Comparison of ENCODE assay signal across 16 cellular contexts in the genomic region with DNA sequence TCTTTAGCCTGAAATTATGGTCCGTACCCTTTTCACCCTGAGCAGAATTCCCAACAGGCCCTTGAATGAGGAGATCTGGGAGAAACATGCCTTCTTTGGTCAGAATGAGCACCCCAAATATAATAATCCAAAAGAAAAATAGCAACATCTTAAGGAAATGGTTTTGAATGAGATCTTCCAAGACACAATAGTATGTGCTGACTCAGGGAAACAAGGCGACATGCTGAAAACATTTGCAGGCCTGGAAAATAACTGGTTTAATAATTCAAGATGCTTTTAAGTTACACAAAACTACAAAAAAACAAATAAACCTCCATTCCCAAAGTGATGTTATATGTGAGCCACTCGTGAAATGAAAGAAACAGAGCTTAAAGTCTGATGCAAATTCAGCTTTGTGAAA.
DNase-seq lines count a peak whose midpoint lies in the region; ATAC-seq and TF ChIP-seq lines count a peak whose summit lies in the region.
"Had no signal": no experiment of that assay in that cellular context is flagged by ENCODE, and none has a peak within 500 bp of the region (broad histone marks: within the 10 kb centered on the region; RNA-seq: fewer than 3 reads in every experiment).

No MANE protein-coding gene starts in this region.

- peaks cover 16% of the 10 kb centered on the region for H3K4me1 ChIP-seq in GM23338 (ENCODE audit: insufficient read depth)
- H3K4me1 ChIP-seq in uterus = peaks cover 0 to 17% of the 10 kb centered on the region in 2 donors

- no peaks in the 10 kb centered on the region for H3K79me2 ChIP-seq in GM23338 (replicated peaks; ENCODE audit: insufficient read depth)

- H3K36me3 Mint-ChIP-seq in GM23338 (ENCODE audit: low read depth) (no peaks in the 10 kb centered on the region), mesothelial cell of epicardium (no peaks in the 10 kb centered on the region)

- H3K9me3 Mint-ChIP-seq in GM23338 = no peaks in the 10 kb centered on the region
- H3K9me3 Mint-ChIP-seq in mesothelial cell of epicardium = no peaks in the 10 kb centered on the region
- H3K9me3 Mint-ChIP-seq: H9 had no signal

- H3K4me3 ChIP-seq in GM23338 (no peak overlapping the region), choroid plexus epithelial cell (ENCODE audit: low read depth, low read length) (no peak overlapping the region), uterus (no peak overlapping the region)
- H3K4me3 ChIP-seq: PC-9 had no signal

- no peaks in the 10 kb centered on the region for H3K9me2 ChIP-seq in GM23338 (ENCODE audit: insufficient read depth)

- H3K4me2 ChIP-seq in GM23338 = no peak overlapping the region
- H3K4me2 ChIP-seq: PC-9 had no signal

- intact Hi-C loops in uterus (cut with DNase I; ENCODE audit: low total_unique reads) = no loop called here

- no peak overlapping the region for H3K27ac ChIP-seq in GM23338 (ENCODE audit: low read depth)
- H3K27ac ChIP-seq in uterus = peak overlapping the region; percentile 51 to 71
- H3K27ac ChIP-seq: HL-60, PC-9 had no signal

- H3K36me3 ChIP-seq in GM23338 (ENCODE audit: insufficient read depth) = no peaks in the 10 kb centered on the region
- H3K36me3 ChIP-seq in uterus = no peaks in the 10 kb centered on the region

- H4K20me1 ChIP-seq in GM23338 (replicated peaks; ENCODE audit: insufficient read depth) = no peaks in the 10 kb centered on the region

- H3K27me3 ChIP-seq in GM23338 (ENCODE audit: insufficient read depth) (no peaks in the 10 kb centered on the region), uterus (no peaks in the 10 kb centered on the region)

- peaks cover 2% of the 10 kb centered on the region for H3K27me3 Mint-ChIP-seq in GM23338 (ENCODE audit: insufficient read depth, low read depth, poor library complexity)
- H3K27me3 Mint-ChIP-seq in mesothelial cell of epicardium (ENCODE audit: low read depth) = no peaks in the 10 kb centered on the region

- H3K4me3 Mint-ChIP-seq in GM23338 = no peak overlapping the region
- no peak overlapping the region for H3K4me3 Mint-ChIP-seq in mesothelial cell of epicardium
- H3K4me3 Mint-ChIP-seq: H9 had no signal

- no peaks in the 10 kb centered on the region for H3K9me3 ChIP-seq in uterus

- no peak for TF ChIP-seq POLR2A in uterus (IDR thresholded peaks at IDR 0.05)

- no peaks in the 10 kb centered on the region for H3F3A ChIP-seq in GM23338 (replicated peaks; ENCODE audit: low read depth)

- H2AFZ ChIP-seq in GM23338 = peak overlapping the region; percentile 64; the same call in 1 of the 2 replicates
- H2AFZ ChIP-seq: PC-9 had no signal

- H3K4me1 Mint-ChIP-seq in GM23338 (peaks cover 16% of the 10 kb centered on the region; the same call in 2 of the 3 replicates), mesothelial cell of epicardium (peaks cover 60% of the 10 kb centered on the region)

- ATAC-seq in GM23338 = no peak
- no peak for ATAC-seq in GM18861 (IDR thresholded peaks at IDR 0.05; ENCODE audit: unreplicated experiment)

- DNase-seq in GM23338 (ENCODE audit: low spot score) = no peak
- peak; percentile 18 for DNase-seq in choroid plexus epithelial cell (ENCODE audit: low read depth)
- DNase-seq in mesothelial cell of epicardium (ENCODE audit: low spot score in 2 of 2, unreplicated experiment in 2 of 2) = no peak
- no peak for DNase-seq in uterus
- DNase-seq in NCI-H187 treated with DMSO at 0.1 percent for 48 hours (lab: John Stamatoyannopoulos, UW) = no peak
- DNase-seq in T-helper 1 cell = no peak
- DNase-seq: COR-L47, DMS153, H9, KBM-7, MV-4-11, NCI-H2081, NCI-H510A treated with DMSO at 0.1 percent for 48 hours, PC-9 had no signal

- TF ChIP-seq CTCF in GM23338 (conservative IDR thresholded peaks at IDR 0.05; ENCODE audit: low read depth in 2 of 2) (no peak), choroid plexus epithelial cell (conservative IDR thresholded peaks at IDR 0.05; ENCODE audit: low read depth, low read length) (no peak), mesothelial cell of epicardium (IDR thresholded peaks at IDR 0.05; ENCODE audit: unreplicated experiment) (no peak), uterus (IDR thresholded peaks at IDR 0.05) (no peak)

- no peak overlapping the region for H3K27ac Mint-ChIP-seq in GM23338
- peak overlapping the region; percentile 92 for H3K27ac Mint-ChIP-seq in mesothelial cell of epicardium
- H3K27ac Mint-ChIP-seq: H9 had no signal

TF ChIP-seq in GM23338, 12 proteins besides CTCF, POLR2A, EP300 and RAD21 (continues in another document):
- TF ChIP-seq, protein P1, sequence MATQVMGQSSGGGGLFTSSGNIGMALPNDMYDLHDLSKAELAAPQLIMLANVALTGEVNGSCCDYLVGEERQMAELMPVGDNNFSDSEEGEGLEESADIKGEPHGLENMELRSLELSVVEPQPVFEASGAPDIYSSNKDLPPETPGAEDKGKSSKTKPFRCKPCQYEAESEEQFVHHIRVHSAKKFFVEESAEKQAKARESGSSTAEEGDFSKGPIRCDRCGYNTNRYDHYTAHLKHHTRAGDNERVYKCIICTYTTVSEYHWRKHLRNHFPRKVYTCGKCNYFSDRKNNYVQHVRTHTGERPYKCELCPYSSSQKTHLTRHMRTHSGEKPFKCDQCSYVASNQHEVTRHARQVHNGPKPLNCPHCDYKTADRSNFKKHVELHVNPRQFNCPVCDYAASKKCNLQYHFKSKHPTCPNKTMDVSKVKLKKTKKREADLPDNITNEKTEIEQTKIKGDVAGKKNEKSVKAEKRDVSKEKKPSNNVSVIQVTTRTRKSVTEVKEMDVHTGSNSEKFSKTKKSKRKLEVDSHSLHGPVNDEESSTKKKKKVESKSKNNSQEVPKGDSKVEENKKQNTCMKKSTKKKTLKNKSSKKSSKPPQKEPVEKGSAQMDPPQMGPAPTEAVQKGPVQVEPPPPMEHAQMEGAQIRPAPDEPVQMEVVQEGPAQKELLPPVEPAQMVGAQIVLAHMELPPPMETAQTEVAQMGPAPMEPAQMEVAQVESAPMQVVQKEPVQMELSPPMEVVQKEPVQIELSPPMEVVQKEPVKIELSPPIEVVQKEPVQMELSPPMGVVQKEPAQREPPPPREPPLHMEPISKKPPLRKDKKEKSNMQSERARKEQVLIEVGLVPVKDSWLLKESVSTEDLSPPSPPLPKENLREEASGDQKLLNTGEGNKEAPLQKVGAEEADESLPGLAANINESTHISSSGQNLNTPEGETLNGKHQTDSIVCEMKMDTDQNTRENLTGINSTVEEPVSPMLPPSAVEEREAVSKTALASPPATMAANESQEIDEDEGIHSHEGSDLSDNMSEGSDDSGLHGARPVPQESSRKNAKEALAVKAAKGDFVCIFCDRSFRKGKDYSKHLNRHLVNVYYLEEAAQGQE (IDR thresholded peaks at IDR 0.05; ENCODE audit: unreplicated experiment) = no peak
- TF ChIP-seq, protein P2, sequence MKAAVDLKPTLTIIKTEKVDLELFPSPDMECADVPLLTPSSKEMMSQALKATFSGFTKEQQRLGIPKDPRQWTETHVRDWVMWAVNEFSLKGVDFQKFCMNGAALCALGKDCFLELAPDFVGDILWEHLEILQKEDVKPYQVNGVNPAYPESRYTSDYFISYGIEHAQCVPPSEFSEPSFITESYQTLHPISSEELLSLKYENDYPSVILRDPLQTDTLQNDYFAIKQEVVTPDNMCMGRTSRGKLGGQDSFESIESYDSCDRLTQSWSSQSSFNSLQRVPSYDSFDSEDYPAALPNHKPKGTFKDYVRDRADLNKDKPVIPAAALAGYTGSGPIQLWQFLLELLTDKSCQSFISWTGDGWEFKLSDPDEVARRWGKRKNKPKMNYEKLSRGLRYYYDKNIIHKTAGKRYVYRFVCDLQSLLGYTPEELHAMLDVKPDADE (IDR thresholded peaks at IDR 0.05) = no peak
- TF ChIP-seq EZH2 (IDR thresholded peaks at IDR 0.05; ENCODE audit: low read depth, unreplicated experiment) = no peak
- no peak for TF ChIP-seq JUNB (IDR thresholded peaks at IDR 0.05; ENCODE audit: unreplicated experiment)
- TF ChIP-seq EZH2phosphoT487 (IDR thresholded peaks at IDR 0.05; ENCODE audit: unreplicated experiment) = no peak
- TF ChIP-seq CREB1 (CRISPR knock-in tag; IDR thresholded peaks at IDR 0.05; ENCODE audit: low read depth) = no peak
